ENCODE assay signal across 9 cellular contexts in genomic region chr10:92087750-92088395, GRCh38.
DNase-seq lines count a peak whose midpoint lies in the region; ATAC-seq and TF ChIP-seq lines count a peak whose summit lies in the region.
"Had no signal": no experiment of that assay in that cellular context is flagged by ENCODE, and none has a peak within 500 bp of the region (broad histone marks: within the 10 kb centered on the region; RNA-seq: fewer than 3 reads in every experiment).

No MANE protein-coding gene starts in this region.

- H3K4me3 Mint-ChIP-seq in neural crest cell, result no peak overlapping the region

- no peaks in the 10 kb centered on the region for H3K9me3 ChIP-seq in DND-41 (ENCODE audit: insufficient read depth, low read length, severe bottlenecking)
- H3K9me3 ChIP-seq in OCI-LY7 (ENCODE audit: low read length), result no peaks in the 10 kb centered on the region
- no peaks in the 10 kb centered on the region for H3K9me3 ChIP-seq in fibroblast of lung (ENCODE audit: control insufficient read depth, insufficient read depth, low read depth, low read length)
- no peaks in the 10 kb centered on the region for H3K9me3 ChIP-seq in tibial nerve

- CTCF ChIA-PET in OCI-LY7 (lab: Charles Lee; ENCODE audit: unreplicated experiment), result interaction anchor here (1.6 kb wide), 1 partner anchor 204 kb away, joined by 8 read pairs; the partner anchor contains the start of genes CPEB3 and MARCHF5

- no peak overlapping the region for H3K27ac ChIP-seq in DND-41 (ENCODE audit: low read length)
- no peak overlapping the region for H3K27ac ChIP-seq in OCI-LY7 (ENCODE audit: low read depth, low read length, poor library complexity, severe bottlenecking)
- no peak overlapping the region for H3K27ac ChIP-seq in fibroblast of lung (ENCODE audit: insufficient read depth, low read length)
- H3K27ac ChIP-seq in tibial nerve, result no peak overlapping the region
- H3K27ac ChIP-seq: epithelial cell of prostate had no signal

- H3K4me1 ChIP-seq in DND-41 (ENCODE audit: insufficient read depth, low read length) (no peaks in the 10 kb centered on the region), OCI-LY7 (ENCODE audit: insufficient read depth, low read length, poor library complexity, severe bottlenecking) (peaks cover 4% of the 10 kb centered on the region), fibroblast of lung (ENCODE audit: control insufficient read depth, extremely low read depth, insufficient read depth, low read length) (no peaks in the 10 kb centered on the region), tibial nerve (peaks cover 0 to 20% (median 0%) of the 10 kb centered on the region in 4 donors)

- TF ChIP-seq POLR2A in tibial nerve (IDR thresholded peaks at IDR 0.05), result no peak

- no peaks in the 10 kb centered on the region for H3K36me3 ChIP-seq in DND-41 (ENCODE audit: insufficient read depth, low read length)
- H3K36me3 ChIP-seq in OCI-LY7 (ENCODE audit: insufficient read depth, low read length), result no peaks in the 10 kb centered on the region
- H3K36me3 ChIP-seq in fibroblast of lung (ENCODE audit: control insufficient read depth, insufficient read depth, low read length), result no peaks in the 10 kb centered on the region
- H3K36me3 ChIP-seq in tibial nerve, result no peaks in the 10 kb centered on the region

- TF ChIP-seq CTCF in DND-41 (IDR thresholded peaks at IDR 0.05; ENCODE audit: borderline replicate concordance, extremely low read depth, low read length, poor library complexity, severe bottlenecking), result peak; percentile 69
- peak; percentile 95 for TF ChIP-seq CTCF in OCI-LY7 (conservative IDR thresholded peaks at IDR 0.05; ENCODE audit: low read length)
- TF ChIP-seq CTCF in fibroblast of lung (conservative IDR thresholded peaks at IDR 0.05 in 1 of 2, IDR thresholded peaks at IDR 0.05 in 1 of 2; ENCODE audit: low read depth in 1 of 2, low read length in 2 of 2), result peak; percentile 86 to 88
- peak; percentile 91 for TF ChIP-seq CTCF in neural crest cell (conservative IDR thresholded peaks at IDR 0.05)
- peak; percentile 52 to 85 (median 71) for TF ChIP-seq CTCF in tibial nerve (IDR thresholded peaks at IDR 0.05)

- no peaks in the 10 kb centered on the region for H3K9me2 ChIP-seq in OCI-LY7 (ENCODE audit: insufficient read depth, low read length)

- H3K9ac ChIP-seq in DND-41 (ENCODE audit: low read depth, low read length), result no peak overlapping the region
- H3K9ac ChIP-seq in fibroblast of lung (ENCODE audit: insufficient read depth, low read length), result no peak overlapping the region

- DNase-seq in DND-41 (peak; percentile 62), HuH-7 (ENCODE audit: low spot score) (peak; percentile 66), OCI-LY7 (ENCODE audit: low spot score) (peak; percentile 86), activated T-cell treated with anti-CD3 and anti-CD28 coated beads for 48 hours (ENCODE audit: low read depth) (peak; percentile 29), fibroblast of lung (ENCODE audit: low read depth in 2 of 2) (peak; percentile 73 to 86), neural crest cell (ENCODE audit: low read depth, low spot score) (peak; percentile 53), tibial nerve (ENCODE audit: low spot score in 2 of 2) (peak; percentile 47 to 81)

- H3K79me2 ChIP-seq in DND-41 (ENCODE audit: insufficient read depth, low read length) (no peaks in the 10 kb centered on the region), OCI-LY7 (ENCODE audit: insufficient read depth, low read depth, low read length) (no peaks in the 10 kb centered on the region), fibroblast of lung (ENCODE audit: control insufficient read depth, insufficient read depth, low read length) (no peaks in the 10 kb centered on the region)

- peak; percentile 98 for ATAC-seq in DND-41 (ENCODE audit: insufficient read depth, low read depth)
- peak; percentile 92 for ATAC-seq in GM21576 (IDR thresholded peaks at IDR 0.05; ENCODE audit: unreplicated experiment)

- BruUV-seq in OCI-LY7 (replicated peaks; lab: Mats Ljungman, UMichigan), result no TSS peak

- WGBS in tibial nerve, 2 donors, result 15 to 19% methylated on average over 7 of the region's 7 CpGs

- H3K27me3 ChIP-seq in DND-41 (ENCODE audit: insufficient read depth, low read length, poor library complexity) (no peaks in the 10 kb centered on the region), fibroblast of lung (ENCODE audit: control insufficient read depth, insufficient read depth, low read length) (no peaks in the 10 kb centered on the region), tibial nerve (no peaks in the 10 kb centered on the region)

- no peaks in the 10 kb centered on the region for H4K20me1 ChIP-seq in DND-41 (ENCODE audit: insufficient read depth, low read length)
- no peaks in the 10 kb centered on the region for H4K20me1 ChIP-seq in OCI-LY7 (ENCODE audit: insufficient read depth, low read length)
- no peaks in the 10 kb centered on the region for H4K20me1 ChIP-seq in fibroblast of lung (ENCODE audit: control insufficient read depth, extremely low read depth, insufficient read depth, low read length)

- no peak overlapping the region for H2AFZ ChIP-seq in DND-41 (ENCODE audit: low read depth, low read length)
- H2AFZ ChIP-seq in OCI-LY7 (ENCODE audit: low read length), result no peak overlapping the region
- peak overlapping the region; percentile 64 for H2AFZ ChIP-seq in fibroblast of lung (ENCODE audit: low read length)

- H3K27me3 Mint-ChIP-seq in neural crest cell (ENCODE audit: low read depth), result peaks cover 5% of the 10 kb centered on the region

- intact Hi-C loops in OCI-LY7 (cut with micrococcal nuclease; ENCODE audit: unreplicated experiment), result loop anchor here (1.0 to 5.0 kb wide), 5 partner anchors 99 to 484 kb away; partner anchors contain the start of genes CPEB3, IDE and MARCHF5

- no peaks in the 10 kb centered on the region for H3K36me3 Mint-ChIP-seq in neural crest cell (ENCODE audit: low read depth)

- no peaks in the 10 kb centered on the region for H3K4me1 Mint-ChIP-seq in neural crest cell

- H3K27ac Mint-ChIP-seq in neural crest cell (ENCODE audit: unreplicated experiment), result no peak overlapping the region

- H3K4me2 ChIP-seq in DND-41 (ENCODE audit: insufficient read depth, low read length) (no peak overlapping the region), OCI-LY7 (ENCODE audit: low read length) (no peak overlapping the region), fibroblast of lung (ENCODE audit: extremely low read depth, insufficient read depth, low read length) (no peak overlapping the region)

- POLR2A ChIA-PET in OCI-LY7 (lab: Charles Lee), result interaction anchor here (0.5 to 1.3 kb wide), 9 partner anchors 13 to 1569 kb away, joined by 3 to 6 read pairs (median 4); partner anchors contain the start of genes CPEB3 and MARCHF5

- peak in 1 of 2 donors; percentile 37 for TF ChIP-seq EP300 in tibial nerve (IDR thresholded peaks at IDR 0.05)

- H3K4me3 ChIP-seq in DND-41 (ENCODE audit: low read depth in 1 of 2, low read length in 2 of 2), result no peak overlapping the region
- no peak overlapping the region for H3K4me3 ChIP-seq in OCI-LY7 (ENCODE audit: low read depth, low read length, poor library complexity, severe bottlenecking)
- H3K4me3 ChIP-seq in fibroblast of lung (replicated peaks in 1 of 4; ENCODE audit: control extremely low read depth in 1 of 4, insufficient read depth in 1 of 4, low read depth in 3 of 4, low read length in 4 of 4), result no peak overlapping the region
- no peak overlapping the region for H3K4me3 ChIP-seq in tibial nerve

- no peaks in the 10 kb centered on the region for H3K9me3 Mint-ChIP-seq in neural crest cell

Comparison
In these comparisons a context has a peak if more than half of its experiments do, and no peak if none do; other contexts are left out.
1. DNase-seq: peak in every context shown above with its lines; median percentile 86 in OCI-LY7; 80 in fibroblast of lung; 66 in HuH-7; 64 in tibial nerve; 62 in DND-41; 53 in neural crest cell; 29 in activated T-cell treated with anti-CD3 and anti-CD28 coated beads for 48 hours.